In genomic region chr7:22452142-22452763, GRCh38 we compare ENCODE assay signal across 8 cellular contexts. TPM values are rescaled to one million over a fixed set of nuclear protein-coding genes. Genes with fewer than 3 reads are reported as not detected.
DNase-seq lines count a peak whose midpoint lies in the region; ATAC-seq and TF ChIP-seq lines count a peak whose summit lies in the region.

No MANE protein-coding gene starts in this region.

- no peak overlapping the region for H3K4me3 Mint-ChIP-seq in activated T-helper 2 cell treated with anti-CD3 and anti-CD28 coated beads, Interferon-gamma antibody, Interleukin-2, Interleukin-4, amounts not matched to agents 10 μg/mL and 5 μg/mL and 100 μg/mL, durations not matched to agents 14 hours and 24 hours and 36 hours (ENCODE audit: low read depth)

- POLR2A ChIA-PET in BJ (lab: Charles Lee), result no interaction called here

- ATAC-seq in HG02798 (IDR thresholded peaks at IDR 0.05; ENCODE audit: poor library complexity, unreplicated experiment), result peak; percentile 33
- peak in 7 of 8 donors; percentile 68 to 95 (median 84) for ATAC-seq in heart right ventricle
- ATAC-seq in HG02642 (IDR thresholded peaks at IDR 0.05; ENCODE audit: poor library complexity, unreplicated experiment), result no peak
- ATAC-seq in HG02885 (IDR thresholded peaks at IDR 0.05; ENCODE audit: poor library complexity, unreplicated experiment), result no peak

- H3K4me1 Mint-ChIP-seq in activated T-helper 2 cell treated with anti-CD3 and anti-CD28 coated beads, Interferon-gamma antibody, Interleukin-2, Interleukin-4, amounts not matched to agents 10 μg/mL and 5 μg/mL and 100 μg/mL, durations not matched to agents 14 hours and 24 hours and 36 hours (ENCODE audit: low read depth), result peaks cover 17% of the 10 kb centered on the region

- DNase-seq in BJ (ENCODE audit: low read depth), result no peak
- peak; percentile 33 for DNase-seq in activated T-helper 2 cell treated with anti-CD3 and anti-CD28 coated beads, Interferon-gamma antibody, Interleukin-2, Interleukin-4, amounts not matched to agents 10 μg/mL and 5 μg/mL and 100 μg/mL, durations not matched to agents 14 hours and 24 hours and 36 hours (ENCODE audit: low spot score)
- DNase-seq in heart right ventricle, result peak; percentile 57 to 68
- peak; percentile 66 for DNase-seq in pons (ENCODE audit: low spot score)
- DNase-seq in NCI-H345 treated with DMSO at 0.1 percent for 48 hours (lab: John Stamatoyannopoulos, UW; ENCODE audit: unreplicated experiment), result no peak

- peaks cover 0 to 18% (median 0%) of the 10 kb centered on the region in 9 donors for H3K4me1 ChIP-seq in heart right ventricle

- H3K9me3 ChIP-seq in heart right ventricle, result no peaks in the 10 kb centered on the region

- H3K36me3 ChIP-seq in BJ (ENCODE audit: control insufficient read depth, insufficient read depth, low read length), result no peaks in the 10 kb centered on the region
- H3K36me3 ChIP-seq in heart right ventricle, result no peaks in the 10 kb centered on the region

- no peaks in the 10 kb centered on the region for H3K9me3 Mint-ChIP-seq in activated T-helper 2 cell treated with anti-CD3 and anti-CD28 coated beads, Interferon-gamma antibody, Interleukin-2, Interleukin-4, amounts not matched to agents 10 μg/mL and 5 μg/mL and 100 μg/mL, durations not matched to agents 14 hours and 24 hours and 36 hours

- no peak overlapping the region for H3K27ac Mint-ChIP-seq in activated T-helper 2 cell treated with anti-CD3 and anti-CD28 coated beads, Interferon-gamma antibody, Interleukin-2, Interleukin-4, amounts not matched to agents 10 μg/mL and 5 μg/mL and 100 μg/mL, durations not matched to agents 14 hours and 24 hours and 36 hours

- H3K27ac ChIP-seq in heart right ventricle, result peak overlapping the region in 2 of 10 donors; percentile 11 to 34

- H3K36me3 Mint-ChIP-seq in activated T-helper 2 cell treated with anti-CD3 and anti-CD28 coated beads, Interferon-gamma antibody, Interleukin-2, Interleukin-4, amounts not matched to agents 10 μg/mL and 5 μg/mL and 100 μg/mL, durations not matched to agents 14 hours and 24 hours and 36 hours (ENCODE audit: low read depth), result no peaks in the 10 kb centered on the region

- WGBS in heart right ventricle, 2 donors, result 17 to 19% methylated on average over 16 of the region's 16 CpGs

- peaks cover 61% of the 10 kb centered on the region for H3K27me3 Mint-ChIP-seq in activated T-helper 2 cell treated with anti-CD3 and anti-CD28 coated beads, Interferon-gamma antibody, Interleukin-2, Interleukin-4, amounts not matched to agents 10 μg/mL and 5 μg/mL and 100 μg/mL, durations not matched to agents 14 hours and 24 hours and 36 hours (ENCODE audit: low read depth)

- intact Hi-C loops in activated T-helper 2 cell treated with anti-CD3 and anti-CD28 coated beads, Interferon-gamma antibody, Interleukin-2, Interleukin-4, amounts not matched to agents 10 μg/mL and 5 μg/mL and 100 μg/mL, durations not matched to agents 14 hours and 24 hours and 36 hours (cut with micrococcal nuclease), result no loop called here
- intact Hi-C loops in heart right ventricle (cut with DNase I), result loop anchor here in 1 of 10 donors (10.0 kb wide), 1 partner anchor 157 kb away; no protein-coding TSS in a partner anchor

- peak overlapping the region; percentile 6; the same call in 1 of the 2 replicates for H3K4me3 ChIP-seq in BJ (ENCODE audit: low read depth, low read length)
- H3K4me3 ChIP-seq in heart right ventricle, result peak overlapping the region in 7 of 10 donors; percentile 11 to 42 (median 31)

- TF ChIP-seq CTCF in BJ (IDR thresholded peaks at IDR 0.05; ENCODE audit: insufficient read depth, low read depth, low read length) (peak; percentile 72), heart right ventricle (IDR thresholded peaks at IDR 0.05) (peak; percentile 53 to 88 (median 79))

- H3K27me3 ChIP-seq in BJ (ENCODE audit: control insufficient read depth, insufficient read depth, low read length), result no peaks in the 10 kb centered on the region; the same call in 1 of the 2 replicates
- peaks cover 0 to 26% (median 0%) of the 10 kb centered on the region in 7 donors for H3K27me3 ChIP-seq in heart right ventricle

- CTCF ChIA-PET in BJ (lab: Yijun Ruan, JAX), result interaction anchor here (0.9 to 1.5 kb wide), 9 partner anchors 8 to 349 kb away, joined by 3 to 15 read pairs (median 5); no protein-coding TSS in a partner anchor

RNA-seq across cellular contexts. Expression of gene STEAP1B, which starts 47.7 kb away (rescaled TPM):
- polyA plus RNA-seq in BJ (2011; rRNA removed) (1.4 and 4.3 TPM in 2 replicates), heart right ventricle (under 1 TPM; 0.32 to 0.44 TPM)
- 2.1 and 2.9 TPM in 2 replicates for polyA minus RNA-seq in BJ (2011; rRNA and poly(A)+ RNA removed)
- 0.30 and 0.32 TPM in 2 replicates for total RNA-seq in activated T-helper 2 cell treated with anti-CD3 and anti-CD28 coated beads, Interferon-gamma antibody, Interleukin-2, Interleukin-4, amounts not matched to agents 10 μg/mL and 5 μg/mL and 100 μg/mL, durations not matched to agents 14 hours and 24 hours and 36 hours
- total RNA-seq in heart right ventricle, result under 1 TPM in 8 of 10 donors, not detected in 2; 0.15 to 0.76 (median 0.51) TPM

Comparison
In these comparisons a context has a peak if more than half of its experiments do, and no peak if none do; other contexts are left out.
1. DNase-seq: peak in activated T-helper 2 cell treated with anti-CD3 and anti-CD28 coated beads, Interferon-gamma antibody, Interleukin-2, Interleukin-4, amounts not matched to agents 10 μg/mL and 5 μg/mL and 100 μg/mL, durations not matched to agents 14 hours and 24 hours and 36 hours (single experiment), heart right ventricle (2 of 2) and pons (single experiment); none in BJ (single experiment) and NCI-H345 treated with DMSO at 0.1 percent for 48 hours (single experiment).
2. ATAC-seq: peak in HG02798 (single experiment) and heart right ventricle (7 of 8); none in HG02642 (single experiment) and HG02885 (single experiment).